16 cellular contexts compared by ENCODE assay signal in the genomic region with DNA sequence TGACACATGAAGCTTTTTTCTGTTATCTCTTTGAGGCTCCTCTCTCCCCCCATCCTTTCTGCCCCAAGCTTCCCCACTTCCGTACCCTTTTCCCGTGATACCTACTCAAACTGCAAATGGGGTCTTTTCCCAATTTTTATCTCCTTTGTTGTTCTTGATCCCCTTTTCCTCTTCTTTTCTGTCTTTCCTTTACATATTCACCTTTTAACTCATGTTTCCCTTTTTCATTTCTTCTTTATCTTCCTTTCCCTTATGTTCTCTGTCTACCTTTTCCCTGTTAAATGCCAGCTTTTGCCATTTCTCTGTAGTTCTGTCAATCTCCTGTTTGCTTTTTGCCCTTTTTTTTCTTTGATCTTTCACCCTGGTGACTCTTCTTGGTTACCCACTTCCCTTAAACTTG. TPM values are rescaled to one million over a fixed set of nuclear protein-coding genes. Genes with fewer than 3 reads are reported as not detected.
DNase-seq lines count a peak whose midpoint lies in the region; ATAC-seq and TF ChIP-seq lines count a peak whose summit lies in the region.
"Had no signal": no experiment of that assay in that cellular context is flagged by ENCODE, and none has a peak within 500 bp of the region (broad histone marks: within the 10 kb centered on the region; RNA-seq: fewer than 3 reads in every experiment).

No MANE protein-coding gene starts in this region.

- no peak for TF ChIP-seq POLR2A in thyroid gland (IDR thresholded peaks at IDR 0.05)

- peaks cover 37% of the 10 kb centered on the region for H3K4me1 Mint-ChIP-seq in activated T-cell treated with anti-CD3 and anti-CD28 coated beads, Interleukin-2, amount 50 U/mL, for 72 hours (ENCODE audit: low read depth)
- peaks cover 25% of the 10 kb centered on the region for H3K4me1 Mint-ChIP-seq in activated naive CD8-positive, alpha-beta T cell treated with anti-CD3 and anti-CD28 coated beads, Interleukin-2, amount 50 U/mL, for 24 hours
- H3K4me1 Mint-ChIP-seq in naive B cell: peaks cover 42 to 62% (median 57%) of the 10 kb centered on the region in 3 donors

- H3K27me3 ChIP-seq in thyroid gland: no peaks in the 10 kb centered on the region

- H3K36me3 ChIP-seq in thyroid gland: no peaks in the 10 kb centered on the region
- H3K36me3 ChIP-seq: neutrophil, upper lobe of left lung had no signal

- H3K9me3 ChIP-seq in thyroid gland: no peaks in the 10 kb centered on the region
- H3K9me3 ChIP-seq: neutrophil, upper lobe of left lung had no signal

- H3K4me1 ChIP-seq in thyroid gland: peaks cover 0 to 8% of the 10 kb centered on the region in 2 donors

- intact Hi-C loops in thyroid gland (cut with DNase I): no loop called here

- no peaks in the 10 kb centered on the region for H3K36me3 Mint-ChIP-seq in activated T-cell treated with anti-CD3 and anti-CD28 coated beads, Interleukin-2, amount 50 U/mL, for 72 hours (ENCODE audit: insufficient read depth in 2 of 2)
- H3K36me3 Mint-ChIP-seq in activated naive CD8-positive, alpha-beta T cell treated with anti-CD3 and anti-CD28 coated beads, Interleukin-2, amount 50 U/mL, for 24 hours (ENCODE audit: low read depth): no peaks in the 10 kb centered on the region
- H3K36me3 Mint-ChIP-seq in naive B cell: no peaks in the 10 kb centered on the region
- H3K36me3 Mint-ChIP-seq: activated CD8-positive, alpha-beta memory T cell treated with anti-CD3 and anti-CD28 coated beads, Interleukin-2, amount 10 ng/mL, durations not matched to agents 7 days and 5 days had no signal

- no peak for DNase-seq in activated T-cell treated with anti-CD3 and anti-CD28 coated beads, Interleukin-2, amount 50 U/mL, for 72 hours
- DNase-seq in activated T-cell treated with anti-CD3 and anti-CD28 coated beads for 4 hours (no peak), naive B cell (no peak), thyroid gland (no peak), SHP77 treated with DMSO at 0.1 percent for 48 hours (lab: John Stamatoyannopoulos, UW) (no peak), HCEC 1CT (no peak)
- no peak for DNase-seq in activated naive CD8-positive, alpha-beta T cell treated with anti-CD3 and anti-CD28 coated beads, Interleukin-2, amount 50 U/mL, for 24 hours
- DNase-seq: ACHN; activated CD8-positive, alpha-beta memory T cell treated with anti-CD3 and anti-CD28 coated beads, Interleukin-2, amount 10 ng/mL, durations not matched to agents 7 days and 5 days; DMS 273 treated with DMSO at 0.1 percent for 48 hours; KBM-7; NCI-H146; NCI-H524; upper lobe of left lung had no signal

- H3K4me3 ChIP-seq in thyroid gland (replicated peaks in 1 of 3): no peak overlapping the region

- no peak for ATAC-seq in activated T-cell treated with anti-CD3 and anti-CD28 coated beads, Interleukin-2, amount 50 U/mL, for 72 hours (replicated peaks in 1 of 2)
- no peak for ATAC-seq in activated naive CD8-positive, alpha-beta T cell treated with anti-CD3 and anti-CD28 coated beads, Interleukin-2, amount 50 U/mL, for 24 hours
- no peak for ATAC-seq in naive B cell (ENCODE audit: low read depth in 2 of 2)
- no peak for ATAC-seq in HG02885 (IDR thresholded peaks at IDR 0.05; ENCODE audit: poor library complexity, unreplicated experiment)
- ATAC-seq: activated CD8-positive, alpha-beta memory T cell treated with anti-CD3 and anti-CD28 coated beads, Interleukin-2, amount 10 ng/mL, durations not matched to agents 7 days and 5 days had no signal

- H3K9me3 Mint-ChIP-seq in activated T-cell treated with anti-CD3 and anti-CD28 coated beads, Interleukin-2, amount 50 U/mL, for 72 hours: no peaks in the 10 kb centered on the region
- no peaks in the 10 kb centered on the region for H3K9me3 Mint-ChIP-seq in activated naive CD8-positive, alpha-beta T cell treated with anti-CD3 and anti-CD28 coated beads, Interleukin-2, amount 50 U/mL, for 24 hours
- H3K9me3 Mint-ChIP-seq in naive B cell: no peaks in the 10 kb centered on the region

- WGBS in thyroid gland, 2 donors: 86 to 93% methylated on average over 2 of the region's 2 CpGs

- peak overlapping the region; percentile 94 to 100 (median 99) for H3K27ac ChIP-seq in thyroid gland
- H3K27ac ChIP-seq: neutrophil had no signal

- no peak overlapping the region for H3K27ac Mint-ChIP-seq in activated T-cell treated with anti-CD3 and anti-CD28 coated beads, Interleukin-2, amount 50 U/mL, for 72 hours
- H3K27ac Mint-ChIP-seq in activated naive CD8-positive, alpha-beta T cell treated with anti-CD3 and anti-CD28 coated beads, Interleukin-2, amount 50 U/mL, for 24 hours: no peak overlapping the region
- H3K27ac Mint-ChIP-seq in naive B cell: peak overlapping the region in 4 of 6 donors; percentile 21 to 71 (median 46)
- H3K27ac Mint-ChIP-seq: activated CD8-positive, alpha-beta memory T cell treated with anti-CD3 and anti-CD28 coated beads, Interleukin-2, amount 10 ng/mL, durations not matched to agents 7 days and 5 days had no signal

- peak overlapping the region; percentile 5 to 11 for H3K4me3 Mint-ChIP-seq in activated T-cell treated with anti-CD3 and anti-CD28 coated beads, Interleukin-2, amount 50 U/mL, for 72 hours
- peak overlapping the region; percentile 30 for H3K4me3 Mint-ChIP-seq in activated naive CD8-positive, alpha-beta T cell treated with anti-CD3 and anti-CD28 coated beads, Interleukin-2, amount 50 U/mL, for 24 hours
- H3K4me3 Mint-ChIP-seq in naive B cell: peak overlapping the region in 6 of 8 donors; percentile 64 to 97 (median 94)

- peaks cover 79% of the 10 kb centered on the region for H3K27me3 Mint-ChIP-seq in activated T-cell treated with anti-CD3 and anti-CD28 coated beads, Interleukin-2, amount 50 U/mL, for 72 hours (ENCODE audit: low read depth)
- H3K27me3 Mint-ChIP-seq in activated naive CD8-positive, alpha-beta T cell treated with anti-CD3 and anti-CD28 coated beads, Interleukin-2, amount 50 U/mL, for 24 hours: peaks cover 69% of the 10 kb centered on the region
- H3K27me3 Mint-ChIP-seq in naive B cell: peaks cover 0 to 19% (median 5%) of the 10 kb centered on the region in 3 donors

- TF ChIP-seq CTCF in thyroid gland (IDR thresholded peaks at IDR 0.05): no peak

RNA-seq across cellular contexts. Expression of gene BHLHE41, which starts 2.6 kb away (rescaled TPM):
- not detected for total RNA-seq in activated T-cell treated with anti-CD3 and anti-CD28 coated beads, Interleukin-2, amount 50 U/mL, for 72 hours
- polyA plus RNA-seq in naive B cell (ENCODE audit: low read depth in 6 of 6): 1 to 10 TPM in 4 of 6 donors, under 1 TPM in 1, not detected in 1; 0.56 to 5.7 (median 2.3) TPM
- 10 to 100 TPM; 32.6 to 67.4 (median 34.3) TPM for total RNA-seq in thyroid gland
- total RNA-seq: activated CD8-positive, alpha-beta memory T cell treated with anti-CD3 and anti-CD28 coated beads, Interleukin-2, amount 10 ng/mL, durations not matched to agents 7 days and 5 days had no signal

Comparison
In these comparisons a context has a peak if more than half of its experiments do, and no peak if none do; other contexts are left out.
1. H3K27ac Mint-ChIP-seq: peak in naive B cell (4 of 6); none in activated T-cell treated with anti-CD3 and anti-CD28 coated beads, Interleukin-2, amount 50 U/mL, for 72 hours (single experiment) and activated naive CD8-positive, alpha-beta T cell treated with anti-CD3 and anti-CD28 coated beads, Interleukin-2, amount 50 U/mL, for 24 hours (single experiment).
2. H3K4me3 Mint-ChIP-seq: peak in every context shown above with its lines; median percentile 94 in naive B cell; 30 in activated naive CD8-positive, alpha-beta T cell treated with anti-CD3 and anti-CD28 coated beads, Interleukin-2, amount 50 U/mL, for 24 hours; 8 in activated T-cell treated with anti-CD3 and anti-CD28 coated beads, Interleukin-2, amount 50 U/mL, for 72 hours.
3. RNA of gene BHLHE41, which starts 2.6 kb away (total RNA-seq): 32.6 to 67.4 TPM in thyroid gland; not detected in activated T-cell treated with anti-CD3 and anti-CD28 coated beads, Interleukin-2, amount 50 U/mL, for 72 hours; every median in the first group is over 10 times any median in the second.